9 cellular contexts compared by ENCODE assay signal in genomic region chr12:6959376-6960290, GRCh38. TPM values are rescaled to one million over a fixed set of nuclear protein-coding genes. Genes with fewer than 3 reads are reported as not detected.
DNase-seq lines count a peak whose midpoint lies in the region; ATAC-seq and TF ChIP-seq lines count a peak whose summit lies in the region.
"Had no signal": no experiment of that assay in that cellular context is flagged by ENCODE, and none has a peak within 500 bp of the region (broad histone marks: within the 10 kb centered on the region; RNA-seq: fewer than 3 reads in every experiment).

No MANE protein-coding gene starts in this region.

- TF ChIP-seq CTCF in prostate gland (IDR thresholded peaks at IDR 0.05), result no peak

- intact Hi-C loops in prostate gland (cut with DNase I), result loop anchor here (10.0 kb wide), 1 partner anchor 85 kb away; the partner anchor contains the start of gene SPSB2

- WGBS in prostate gland, result 83% methylated on average over 24 of the region's 33 CpGs

- peaks cover 46% of the 10 kb centered on the region for H3K36me3 ChIP-seq in CD8-positive, alpha-beta memory T cell (ENCODE audit: insufficient read depth, low read length)
- H3K36me3 ChIP-seq in prostate gland, result no peaks in the 10 kb centered on the region

- peaks cover 11 to 58% (median 11%) of the 10 kb centered on the region in 3 donors for H3K36me3 Mint-ChIP-seq in CD8-positive, alpha-beta memory T cell
- peaks cover 72% of the 10 kb centered on the region for H3K36me3 Mint-ChIP-seq in activated CD4-positive, alpha-beta memory T cell treated with anti-CD3 and anti-CD28 coated beads, Interleukin-2, amount 10 ng/mL, durations not matched to agents 7 days and 5 days (ENCODE audit: low read depth)

- POLR2A ChIA-PET in CD8-positive, alpha-beta memory T cell (lab: Charles Lee), result interaction anchor here (1.0 to 13.3 kb wide), 11 partner anchors 9 to 142 kb away, joined by 3 to 481 read pairs (median 5); partner anchors contain the start of genes ATN1, C12orf57, ENO2 and LPCAT3
- POLR2A ChIA-PET in activated CD4-positive, alpha-beta memory T cell treated with anti-CD3 and anti-CD28 coated beads, Interleukin-2, amount 10 ng/mL, durations not matched to agents 7 days and 5 days (lab: Charles Lee), result interaction anchor here (0.8 to 13.2 kb wide), 19 partner anchors 9 to 270 kb away, joined by 3 to 1188 read pairs (median 9); partner anchors contain the start of genes ATN1, C12orf57, C1RL and CDCA3

- H3K4me1 Mint-ChIP-seq in CD8-positive, alpha-beta memory T cell, result peaks cover 73 to 88% (median 78%) of the 10 kb centered on the region in 3 donors
- peaks cover 92% of the 10 kb centered on the region for H3K4me1 Mint-ChIP-seq in activated CD4-positive, alpha-beta memory T cell treated with anti-CD3 and anti-CD28 coated beads, Interleukin-2, amount 10 ng/mL, durations not matched to agents 7 days and 5 days

- peak overlapping the region; percentile 54 for H3K4me3 ChIP-seq in CD8-positive, alpha-beta memory T cell (ENCODE audit: low read length)
- H3K4me3 ChIP-seq in mononuclear cell (ENCODE audit: low read length) (peak overlapping the region; percentile 7), prostate gland (no peak overlapping the region)

- peak in 1 of 5 donors; percentile 52 for DNase-seq in CD8-positive, alpha-beta memory T cell
- no peak for DNase-seq in activated CD4-positive, alpha-beta memory T cell treated with anti-CD3 and anti-CD28 coated beads, Interleukin-2, amount 10 ng/mL, durations not matched to agents 7 days and 5 days
- no peak for DNase-seq in central memory CD4-positive, alpha-beta T cell
- DNase-seq in prostate gland (ENCODE audit: low spot score), result no peak
- DNase-seq in NCI-H1417 (lab: John Stamatoyannopoulos, UW), result no peak

- no peak for TF ChIP-seq POLR2A in prostate gland (IDR thresholded peaks at IDR 0.05)

- H3K4me3 Mint-ChIP-seq in CD8-positive, alpha-beta memory T cell, result peak overlapping the region; percentile 76 to 94 (median 91)
- peak overlapping the region; percentile 88 for H3K4me3 Mint-ChIP-seq in activated CD4-positive, alpha-beta memory T cell treated with anti-CD3 and anti-CD28 coated beads, Interleukin-2, amount 10 ng/mL, durations not matched to agents 7 days and 5 days

- no peaks in the 10 kb centered on the region for H3K9me3 Mint-ChIP-seq in CD8-positive, alpha-beta memory T cell
- no peaks in the 10 kb centered on the region for H3K9me3 Mint-ChIP-seq in activated CD4-positive, alpha-beta memory T cell treated with anti-CD3 and anti-CD28 coated beads, Interleukin-2, amount 10 ng/mL, durations not matched to agents 7 days and 5 days

- ATAC-seq in HG02798 (IDR thresholded peaks at IDR 0.05; ENCODE audit: poor library complexity, unreplicated experiment), result peak; percentile 10
- ATAC-seq in HG03097 (IDR thresholded peaks at IDR 0.05; ENCODE audit: low FRiP score, unreplicated experiment), result no peak

- H3K9me3 ChIP-seq in CD8-positive, alpha-beta memory T cell (ENCODE audit: low read length), result no peaks in the 10 kb centered on the region
- no peaks in the 10 kb centered on the region for H3K9me3 ChIP-seq in mononuclear cell (ENCODE audit: low read depth, low read length)
- H3K9me3 ChIP-seq in prostate gland, result no peaks in the 10 kb centered on the region

- no peaks in the 10 kb centered on the region for H3K27me3 Mint-ChIP-seq in CD8-positive, alpha-beta memory T cell
- H3K27me3 Mint-ChIP-seq in activated CD4-positive, alpha-beta memory T cell treated with anti-CD3 and anti-CD28 coated beads, Interleukin-2, amount 10 ng/mL, durations not matched to agents 7 days and 5 days, result no peaks in the 10 kb centered on the region

- H3K4me1 ChIP-seq in CD8-positive, alpha-beta memory T cell (ENCODE audit: insufficient read depth, low read length), result peaks cover 87% of the 10 kb centered on the region
- peaks cover 95% of the 10 kb centered on the region for H3K4me1 ChIP-seq in mononuclear cell (ENCODE audit: insufficient read depth, low read length)
- H3K4me1 ChIP-seq in prostate gland (replicated peaks), result peaks cover 6% of the 10 kb centered on the region

- H3K27ac Mint-ChIP-seq in CD8-positive, alpha-beta memory T cell, result peak overlapping the region; percentile 94 to 100 (median 98)
- peak overlapping the region; percentile 99 for H3K27ac Mint-ChIP-seq in activated CD4-positive, alpha-beta memory T cell treated with anti-CD3 and anti-CD28 coated beads, Interleukin-2, amount 10 ng/mL, durations not matched to agents 7 days and 5 days

- no peaks in the 10 kb centered on the region for H3K27me3 ChIP-seq in CD8-positive, alpha-beta memory T cell (ENCODE audit: insufficient read depth, low read length, poor library complexity, severe bottlenecking)
- H3K27me3 ChIP-seq in mononuclear cell (ENCODE audit: insufficient read depth, low read length) (no peaks in the 10 kb centered on the region), prostate gland (replicated peaks; ENCODE audit: insufficient read depth) (no peaks in the 10 kb centered on the region)

- peak overlapping the region; percentile 65 for H3K27ac ChIP-seq in CD8-positive, alpha-beta memory T cell (ENCODE audit: low read depth, low read length)
- H3K27ac ChIP-seq in prostate gland, result peak overlapping the region in 1 of 2 donors; percentile 26

- CTCF ChIA-PET in CD8-positive, alpha-beta memory T cell (lab: Charles Lee), result interaction anchor here (1.2 to 13.3 kb wide), 10 partner anchors 9 to 154 kb away, joined by 3 to 815 read pairs (median 8); partner anchors contain the start of genes ATN1, C12orf57, C1RL and PTPN6
- CTCF ChIA-PET in activated CD4-positive, alpha-beta memory T cell treated with anti-CD3 and anti-CD28 coated beads, Interleukin-2, amount 10 ng/mL, durations not matched to agents 7 days and 5 days (lab: Charles Lee), result interaction anchor here (0.6 to 12.2 kb wide), 11 partner anchors 9 to 422 kb away, joined by 3 to 465 read pairs (median 7); partner anchors contain the start of genes C12orf57, LPCAT3, PTPN6 and RNU7-1

RNA-seq across cellular contexts. Expression of gene PTPN6, which starts 8.5 kb away (rescaled TPM):
- total RNA-seq in CD8-positive, alpha-beta memory T cell, result 100 to 1,000 TPM; 456 to 460 TPM
- polyA plus RNA-seq in CD8-positive, alpha-beta memory T cell, result 379 TPM
- 100 to 1,000 TPM; 295 to 299 TPM for total RNA-seq in activated CD4-positive, alpha-beta memory T cell treated with anti-CD3 and anti-CD28 coated beads, Interleukin-2, amount 10 ng/mL, durations not matched to agents 7 days and 5 days
- total RNA-seq in mononuclear cell (99.9 TPM), prostate gland (10 to 100 TPM; 30.6 to 43.2 TPM)

RNA-seq across cellular contexts. Expression of gene PHB2, which starts 10.8 kb away (rescaled TPM):
- 100 to 1,000 TPM; 499 to 503 TPM for total RNA-seq in CD8-positive, alpha-beta memory T cell
- 116 TPM for polyA plus RNA-seq in CD8-positive, alpha-beta memory T cell
- total RNA-seq in activated CD4-positive, alpha-beta memory T cell treated with anti-CD3 and anti-CD28 coated beads, Interleukin-2, amount 10 ng/mL, durations not matched to agents 7 days and 5 days, result 100 to 1,000 TPM; 194 to 196 TPM
- total RNA-seq in mononuclear cell (131 TPM), prostate gland (100 to 1,000 TPM; 177 to 230 TPM)

RNA-seq across cellular contexts. Expression of gene EMG1, which starts 11.1 kb away (rescaled TPM):
- 100 to 1,000 TPM; 158 to 161 TPM for total RNA-seq in CD8-positive, alpha-beta memory T cell
- polyA plus RNA-seq in CD8-positive, alpha-beta memory T cell, result 64.4 TPM
- 10 to 100 TPM; 39.4 to 50.2 TPM for total RNA-seq in activated CD4-positive, alpha-beta memory T cell treated with anti-CD3 and anti-CD28 coated beads, Interleukin-2, amount 10 ng/mL, durations not matched to agents 7 days and 5 days
- total RNA-seq in mononuclear cell (30.6 TPM), prostate gland (10 to 100 TPM; 37.7 to 46.3 TPM)

RNA-seq across cellular contexts. Expression of gene C12orf57, which starts 15.8 kb away (rescaled TPM):
- total RNA-seq in CD8-positive, alpha-beta memory T cell, result 100 to 1,000 TPM; 297 to 304 TPM
- polyA plus RNA-seq in CD8-positive, alpha-beta memory T cell, result 259 TPM
- total RNA-seq in activated CD4-positive, alpha-beta memory T cell treated with anti-CD3 and anti-CD28 coated beads, Interleukin-2, amount 10 ng/mL, durations not matched to agents 7 days and 5 days, result 100 to 1,000 TPM; 141 TPM
- total RNA-seq in mononuclear cell (274 TPM), prostate gland (100 to 1,000 TPM; 352 to 711 TPM)

RNA-seq across cellular contexts. Expression of gene RNU7-1, which starts 16.0 kb away (rescaled TPM):
- not detected for total RNA-seq in CD8-positive, alpha-beta memory T cell
- polyA plus RNA-seq in CD8-positive, alpha-beta memory T cell, result not detected
- not detected for total RNA-seq in activated CD4-positive, alpha-beta memory T cell treated with anti-CD3 and anti-CD28 coated beads, Interleukin-2, amount 10 ng/mL, durations not matched to agents 7 days and 5 days
- total RNA-seq in mononuclear cell, result not detected
- not detected for total RNA-seq in prostate gland
- total RNA-seq: lower leg skin had no signal

Comparison
In these comparisons a context has a peak if more than half of its experiments do, and no peak if none do; other contexts are left out.
1. H3K4me3 ChIP-seq: peak in CD8-positive, alpha-beta memory T cell (single experiment) and mononuclear cell (single experiment); none in prostate gland (0 of 2).